8 cellular contexts compared by ENCODE assay signal in the genomic region with DNA sequence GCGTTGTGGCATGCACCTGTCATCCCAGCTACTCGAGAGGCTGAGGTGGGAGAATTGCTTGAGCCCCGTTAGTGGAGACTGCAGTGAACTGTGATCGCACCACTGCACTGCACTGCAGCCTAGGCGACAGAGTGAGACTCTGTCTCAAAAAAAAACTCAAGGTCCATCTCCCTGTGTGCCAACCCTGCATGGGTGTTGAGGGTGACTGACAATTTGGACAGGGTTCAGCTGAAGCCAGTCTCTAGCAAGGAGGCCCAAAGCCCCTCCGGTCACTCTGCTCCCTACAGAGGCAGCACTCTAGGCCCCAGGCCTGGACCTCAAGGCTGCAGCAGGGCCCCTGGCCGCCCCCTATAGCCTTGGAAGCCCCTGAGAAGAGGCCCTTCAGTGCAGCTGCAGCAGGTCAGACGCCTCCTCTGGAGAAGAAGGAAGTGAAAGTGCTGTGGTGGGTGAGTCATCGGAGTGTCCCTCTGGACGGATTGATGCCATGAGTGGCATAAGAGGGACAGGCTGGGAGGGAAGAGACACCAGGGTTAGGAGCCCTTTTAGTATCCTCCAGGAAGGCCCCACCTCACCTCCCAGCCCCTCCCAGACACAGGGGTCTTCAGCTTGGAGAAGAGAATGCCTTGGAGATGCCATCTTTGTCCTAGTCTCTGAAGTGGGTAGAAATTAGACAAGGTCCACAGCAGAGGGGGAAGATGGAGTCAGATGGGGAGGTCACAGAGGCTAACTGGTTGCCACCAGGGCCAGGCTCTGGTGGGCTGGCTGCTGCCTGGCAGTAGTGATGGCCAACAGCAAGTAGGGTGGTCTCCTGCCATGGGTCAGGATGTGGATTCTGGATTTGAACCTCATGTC. TPM values are rescaled to one million over a fixed set of nuclear protein-coding genes. Genes with fewer than 3 reads are reported as not detected.
DNase-seq lines count a peak whose midpoint lies in the region; ATAC-seq lines count a peak whose summit lies in the region.

No MANE protein-coding gene starts in this region.

- peak overlapping the region; percentile 25 for H3K27ac Mint-ChIP-seq in activated CD4-positive, alpha-beta memory T cell treated with anti-CD3 and anti-CD28 coated beads for 36 hours
- H3K27ac Mint-ChIP-seq in stimulated activated effector memory CD8-positive, alpha-beta T cell treated with anti-CD3 and anti-CD28 coated beads, Interleukin-12 subunit alpha, Interleukin-12 subunit beta, amount 100 ng/mL, for 72 hours: no peak overlapping the region

- DNase-seq in KBM-7 (peak; percentile 79), Right ventricle myocardium inferior (ENCODE audit: missing footprints) (no peak), NCI-H187 (lab: John Stamatoyannopoulos, UW) (no peak), NCI-H446 (lab: John Stamatoyannopoulos, UW) (no peak)
- peak; percentile 76 for DNase-seq in activated CD4-positive, alpha-beta memory T cell treated with anti-CD3 and anti-CD28 coated beads for 36 hours
- DNase-seq in stimulated activated effector memory CD8-positive, alpha-beta T cell treated with anti-CD3 and anti-CD28 coated beads, Interleukin-12 subunit alpha, Interleukin-12 subunit beta, amount 100 ng/mL, for 72 hours (ENCODE audit: low spot score in 2 of 2): peak in 1 of 2 donors; percentile 74

- H3K9me3 Mint-ChIP-seq in activated CD4-positive, alpha-beta memory T cell treated with anti-CD3 and anti-CD28 coated beads for 36 hours: no peaks in the 10 kb centered on the region
- no peaks in the 10 kb centered on the region for H3K9me3 Mint-ChIP-seq in stimulated activated effector memory CD8-positive, alpha-beta T cell treated with anti-CD3 and anti-CD28 coated beads, Interleukin-12 subunit alpha, Interleukin-12 subunit beta, amount 100 ng/mL, for 72 hours

- in situ Hi-C loops in KBM-7 (cut with MboI; ENCODE audit: low pct_unique_long_range_greater_than_20kb, low sequenced_read_pairs): no loop called here

- intact Hi-C loops in activated CD4-positive, alpha-beta memory T cell treated with anti-CD3 and anti-CD28 coated beads for 36 hours (cut with micrococcal nuclease): loop anchor here (1.0 kb wide), 1 partner anchor 8 kb away; no protein-coding TSS in a partner anchor
- intact Hi-C loops in Right ventricle myocardium inferior (cut with DNase I): loop anchor here (5.0 kb wide), 1 partner anchor 79 kb away; no protein-coding TSS in a partner anchor

- peaks cover 55% of the 10 kb centered on the region for H3K4me1 Mint-ChIP-seq in activated CD4-positive, alpha-beta memory T cell treated with anti-CD3 and anti-CD28 coated beads for 36 hours (ENCODE audit: low read depth)
- peaks cover 64% of the 10 kb centered on the region for H3K4me1 Mint-ChIP-seq in stimulated activated effector memory CD8-positive, alpha-beta T cell treated with anti-CD3 and anti-CD28 coated beads, Interleukin-12 subunit alpha, Interleukin-12 subunit beta, amount 100 ng/mL, for 72 hours

- no peaks in the 10 kb centered on the region for H3K27me3 Mint-ChIP-seq in activated CD4-positive, alpha-beta memory T cell treated with anti-CD3 and anti-CD28 coated beads for 36 hours

- peak; percentile 73 for ATAC-seq in GM18502 (IDR thresholded peaks at IDR 0.05; ENCODE audit: poor library complexity, unreplicated experiment)
- peak; percentile 51 for ATAC-seq in GM21786 (IDR thresholded peaks at IDR 0.05; ENCODE audit: unreplicated experiment)
- peak; percentile 38 for ATAC-seq in Right ventricle myocardium inferior
- peak; percentile 12 for ATAC-seq in stimulated activated effector memory CD8-positive, alpha-beta T cell treated with anti-CD3 and anti-CD28 coated beads, Interleukin-12 subunit alpha, Interleukin-12 subunit beta, amount 100 ng/mL, for 72 hours

- H3K4me3 Mint-ChIP-seq in activated CD4-positive, alpha-beta memory T cell treated with anti-CD3 and anti-CD28 coated beads for 36 hours: no peak overlapping the region
- peak overlapping the region; percentile 70 for H3K4me3 Mint-ChIP-seq in stimulated activated effector memory CD8-positive, alpha-beta T cell treated with anti-CD3 and anti-CD28 coated beads, Interleukin-12 subunit alpha, Interleukin-12 subunit beta, amount 100 ng/mL, for 72 hours

- no peaks in the 10 kb centered on the region for H3K36me3 Mint-ChIP-seq in activated CD4-positive, alpha-beta memory T cell treated with anti-CD3 and anti-CD28 coated beads for 36 hours
- peaks cover 15% of the 10 kb centered on the region for H3K36me3 Mint-ChIP-seq in stimulated activated effector memory CD8-positive, alpha-beta T cell treated with anti-CD3 and anti-CD28 coated beads, Interleukin-12 subunit alpha, Interleukin-12 subunit beta, amount 100 ng/mL, for 72 hours

- POLR2A ChIA-PET in activated CD4-positive, alpha-beta memory T cell treated with anti-CD3 and anti-CD28 coated beads for 36 hours (lab: Charles Lee): interaction anchor here (1.5 to 2.9 kb wide), 2 partner anchors 10 to 17 kb away, joined by 3 to 15 read pairs; no protein-coding TSS in a partner anchor

- CTCF ChIA-PET in activated CD4-positive, alpha-beta memory T cell treated with anti-CD3 and anti-CD28 coated beads for 36 hours (lab: Charles Lee): interaction anchor here (0.9 to 1.2 kb wide), 4 partner anchors 14 to 92 kb away, joined by 3 to 6 read pairs (median 3); no protein-coding TSS in a partner anchor

RNA-seq across cellular contexts. Expression of gene NEK6, which starts 39.1 kb away (rescaled TPM):
- 10 to 100 TPM; 16.1 to 18.8 TPM for total RNA-seq in activated CD4-positive, alpha-beta memory T cell treated with anti-CD3 and anti-CD28 coated beads for 36 hours
- 10.5 TPM for total RNA-seq in Right ventricle myocardium inferior

Comparison
In these comparisons a context has a peak if more than half of its experiments do, and no peak if none do; other contexts are left out.
1. ATAC-seq: peak in every context shown above with its lines; median percentile 73 in GM18502; 51 in GM21786; 38 in Right ventricle myocardium inferior; 12 in stimulated activated effector memory CD8-positive, alpha-beta T cell treated with anti-CD3 and anti-CD28 coated beads, Interleukin-12 subunit alpha, Interleukin-12 subunit beta, amount 100 ng/mL, for 72 hours.
2. DNase-seq: peak in KBM-7 (single experiment) and activated CD4-positive, alpha-beta memory T cell treated with anti-CD3 and anti-CD28 coated beads for 36 hours (single experiment); none in Right ventricle myocardium inferior (single experiment), NCI-H187 (0 of 2) and NCI-H446 (0 of 2).